ENCODE assay signal across 16 cellular contexts in the genomic region with DNA sequence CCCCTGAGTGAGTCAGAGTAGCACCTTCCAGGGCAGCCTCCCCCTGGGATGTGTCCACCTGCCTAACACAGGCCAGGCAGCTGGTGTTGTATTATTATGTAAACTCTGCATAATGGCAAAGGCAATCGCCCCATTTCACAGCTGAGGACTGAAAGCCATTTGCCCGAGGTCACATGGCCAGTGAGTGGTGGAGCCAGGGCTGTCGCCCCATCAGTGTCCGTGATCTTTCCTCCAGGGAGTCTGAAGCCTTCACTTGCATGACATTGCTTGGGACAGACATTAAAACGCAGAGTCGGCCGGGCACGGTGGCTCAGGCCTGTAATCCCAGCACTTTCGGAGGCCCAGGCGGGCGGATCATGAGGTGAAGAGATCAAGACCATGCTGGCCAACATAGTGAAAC.
DNase-seq lines count a peak whose midpoint lies in the region; ATAC-seq and TF ChIP-seq lines count a peak whose summit lies in the region.
"Had no signal": no experiment of that assay in that cellular context is flagged by ENCODE, and none has a peak within 500 bp of the region (broad histone marks: within the 10 kb centered on the region; RNA-seq: fewer than 3 reads in every experiment).

No MANE protein-coding gene starts in this region.

- ATAC-seq in WTC11: 0 out of 2 replicates have a peak, but pooled peaks have one; percentile 20
- ATAC-seq in gastroesophageal sphincter: no peak
- ATAC-seq in HG03342 (IDR thresholded peaks at IDR 0.05; ENCODE audit: unreplicated experiment): no peak

- no peaks in the 10 kb centered on the region for H3K27me3 ChIP-seq in gastroesophageal sphincter
- no peaks in the 10 kb centered on the region for H3K27me3 ChIP-seq in sigmoid colon
- H3K27me3 ChIP-seq in dorsolateral prefrontal cortex: peaks cover 0 to 8% (median 0%) of the 10 kb centered on the region in 45 donors

- peaks cover 28% of the 10 kb centered on the region for H3K4me1 Mint-ChIP-seq in WTC11
- H3K4me1 Mint-ChIP-seq: CD4-positive, alpha-beta memory T cell had no signal

- TF ChIP-seq EP300 in gastroesophageal sphincter (IDR thresholded peaks at IDR 0.05) (no peak), sigmoid colon (IDR thresholded peaks at IDR 0.05) (no peak)

- intact Hi-C loops in sigmoid colon (cut with DNase I) (no loop called here), dorsolateral prefrontal cortex (cut with DNase I) (no loop called here)

- CTCF ChIA-PET in WTC11 (lab: Charles Lee): interaction anchor here (0.9 kb wide), 1 partner anchor 85 kb away, joined by 3 read pairs; no protein-coding TSS in a partner anchor

- no peak for DNase-seq in WTC11 (ENCODE audit: low spot score)
- DNase-seq in sigmoid colon: no peak
- DNase-seq in dorsolateral prefrontal cortex: no peak
- DNase-seq in A172 (ENCODE audit: low spot score): no peak
- no peak for DNase-seq in mucosa of gallbladder (ENCODE audit: low spot score)
- DNase-seq: 8988T; C1 segment of cervical spinal cord; Caco-2; CD4-positive, alpha-beta memory T cell; DMS153; DND-41; GM23248; HFFc6 had no signal

- H3K36me3 ChIP-seq in gastroesophageal sphincter: no peaks in the 10 kb centered on the region
- no peaks in the 10 kb centered on the region for H3K36me3 ChIP-seq in sigmoid colon
- H3K36me3 ChIP-seq: HAP-1 had no signal

- H3K27ac ChIP-seq in gastroesophageal sphincter: peak overlapping the region in 3 of 4 donors; percentile 44 to 79 (median 62)
- peak overlapping the region in 3 of 4 donors; percentile 85 to 91 (median 89) for H3K27ac ChIP-seq in sigmoid colon
- H3K27ac ChIP-seq in dorsolateral prefrontal cortex: no peak overlapping the region
- H3K27ac ChIP-seq: GM23248 had no signal

- H3K27ac Mint-ChIP-seq in WTC11: no peak overlapping the region; the same call in 1 of the 2 replicates
- H3K27ac Mint-ChIP-seq: CD4-positive, alpha-beta memory T cell; HFFc6 had no signal

- no peak overlapping the region for H3K4me3 Mint-ChIP-seq in WTC11
- H3K4me3 Mint-ChIP-seq: CD4-positive, alpha-beta memory T cell; HFFc6 had no signal

- TF ChIP-seq CTCF in WTC11 (IDR thresholded peaks at IDR 0.05) (no peak), gastroesophageal sphincter (IDR thresholded peaks at IDR 0.05) (no peak), sigmoid colon (IDR thresholded peaks at IDR 0.05) (no peak), dorsolateral prefrontal cortex (IDR thresholded peaks at IDR 0.05 in 54 of 56, conservative IDR thresholded peaks at IDR 0.05 in 2 of 56; ENCODE audit: low read depth in 1 of 56, partially characterized antibody in 56 of 56) (no peak)

- H3K4me1 ChIP-seq in gastroesophageal sphincter (peaks cover 12 to 58% (median 14%) of the 10 kb centered on the region in 3 donors), sigmoid colon (peaks cover 0 to 72% (median 71%) of the 10 kb centered on the region in 4 donors)
- H3K4me1 ChIP-seq: Caco-2, HAP-1 had no signal

- POLR2A ChIA-PET in WTC11 (lab: Charles Lee): no interaction called here

- peaks cover 0 to 9% (median 0%) of the 10 kb centered on the region in 3 donors for H3K9me3 ChIP-seq in gastroesophageal sphincter
- H3K9me3 ChIP-seq in sigmoid colon: peaks cover 0 to 4% (median 0%) of the 10 kb centered on the region in 4 donors
- H3K9me3 ChIP-seq: HAP-1 had no signal

- H3K9me3 Mint-ChIP-seq in WTC11: peaks cover 10% of the 10 kb centered on the region; the same call in 1 of the 2 replicates

- H3K4me3 ChIP-seq in gastroesophageal sphincter (no peak overlapping the region), sigmoid colon (no peak overlapping the region), dorsolateral prefrontal cortex (no peak overlapping the region)
- H3K4me3 ChIP-seq: GM23248, HAP-1 had no signal

- H3K36me3 Mint-ChIP-seq in WTC11: no peaks in the 10 kb centered on the region
- H3K36me3 Mint-ChIP-seq: CD4-positive, alpha-beta memory T cell had no signal

- TF ChIP-seq POLR2A in gastroesophageal sphincter (IDR thresholded peaks at IDR 0.05) (no peak), sigmoid colon (IDR thresholded peaks at IDR 0.05) (no peak)

- 100% methylated on average over 2 of the region's 11 CpGs; no CpG with 5 or more reads in 1 of the 2 donors for WGBS in gastroesophageal sphincter (ENCODE audit: low coverage in 1 of 2), 2 donors
- WGBS in sigmoid colon, 2 donors: 90 to 92% methylated on average over 11 of the region's 11 CpGs

- peaks cover 2% of the 10 kb centered on the region; the same call in 1 of the 2 replicates for H3K27me3 Mint-ChIP-seq in WTC11 (ENCODE audit: low read depth)

TF ChIP-seq in WTC11, 78 proteins besides CTCF, POLR2A, EP300 and RAD21:
- TF ChIP-seq USF1 (CRISPR knock-in tag; IDR thresholded peaks at IDR 0.05) (0 out of 2 replicates have a peak, but pooled peaks have one; percentile 51), ZNF121 (CRISPR knock-in tag; IDR thresholded peaks at IDR 0.05) (0 out of 2 replicates have a peak, but pooled peaks have one; percentile 18), ZNF671 (CRISPR knock-in tag; IDR thresholded peaks at IDR 0.05) (no peak), USF2 (CRISPR knock-in tag; IDR thresholded peaks at IDR 0.05) (peak; percentile 77)

Comparison
In these comparisons a context has a peak if more than half of its experiments do, and no peak if none do; other contexts are left out.
1. H3K27ac ChIP-seq: peak in gastroesophageal sphincter (3 of 4) and sigmoid colon (3 of 4); none in dorsolateral prefrontal cortex (0 of 59).